16 cellular contexts compared by ENCODE assay signal in genomic region chr2:157247068-157247407, GRCh38. TPM values are rescaled to one million over a fixed set of nuclear protein-coding genes. Genes with fewer than 3 reads are reported as not detected.
DNase-seq lines count a peak whose midpoint lies in the region; ATAC-seq and TF ChIP-seq lines count a peak whose summit lies in the region.
"Had no signal": no experiment of that assay in that cellular context is flagged by ENCODE, and none has a peak within 500 bp of the region (broad histone marks: within the 10 kb centered on the region; RNA-seq: fewer than 3 reads in every experiment).

No MANE protein-coding gene starts in this region.

- H3K4me3 ChIP-seq in adipocyte (ENCODE audit: low read length): peak overlapping the region; percentile 10
- H3K4me3 ChIP-seq in hepatocyte: no peak overlapping the region
- no peak overlapping the region for H3K4me3 ChIP-seq in coronary artery
- H3K4me3 ChIP-seq: gastrocnemius medialis, left ventricle myocardium inferior, right lobe of liver had no signal

- H3K27ac ChIP-seq in hepatocyte (peak overlapping the region; percentile 90), coronary artery (no peak overlapping the region)
- H3K27ac ChIP-seq: 22Rv1, gastrocnemius medialis, left ventricle myocardium inferior, right lobe of liver had no signal

- H3K9me2 ChIP-seq in hepatocyte (replicated peaks; ENCODE audit: insufficient read depth): no peaks in the 10 kb centered on the region

- intact Hi-C loops in activated CD4-positive, alpha-beta T cell treated with anti-CD3 and anti-CD28 coated beads for 36 hours (cut with DNase I, micrococcal nuclease): no loop called here
- intact Hi-C loops in activated CD4-positive, alpha-beta T cell treated with anti-CD3 and anti-CD28 coated beads, Interleukin-2, amount 10 ng/mL, durations not matched to agents 24 days and 14 days (cut with micrococcal nuclease): no loop called here

- H3K4me1 ChIP-seq in adipocyte (ENCODE audit: control insufficient read depth, insufficient read depth, low read length): peaks cover 16% of the 10 kb centered on the region
- H3K4me1 ChIP-seq in hepatocyte (ENCODE audit: insufficient read depth): peaks cover 12% of the 10 kb centered on the region
- H3K4me1 ChIP-seq: gastrocnemius medialis, left ventricle myocardium inferior, right lobe of liver had no signal

- WGBS in hepatocyte (ENCODE audit: low lambda C conversion rate, missing lambda C conversion rate): 95% methylated on average over 2 of the region's 2 CpGs

- H4K20me1 ChIP-seq in hepatocyte (ENCODE audit: insufficient read depth, poor library complexity, severe bottlenecking): no peaks in the 10 kb centered on the region

- H3K36me3 Mint-ChIP-seq in activated CD4-positive, alpha-beta T cell treated with anti-CD3 and anti-CD28 coated beads for 36 hours (ENCODE audit: low read depth): no peaks in the 10 kb centered on the region
- no peaks in the 10 kb centered on the region for H3K36me3 Mint-ChIP-seq in activated CD4-positive, alpha-beta T cell treated with anti-CD3 and anti-CD28 coated beads, Interleukin-2, amount 10 ng/mL, durations not matched to agents 24 days and 14 days (ENCODE audit: low read depth)

- H3K4me2 ChIP-seq in hepatocyte: no peak overlapping the region

- peak overlapping the region; percentile 1 for H3K27ac Mint-ChIP-seq in activated CD4-positive, alpha-beta T cell treated with anti-CD3 and anti-CD28 coated beads for 36 hours
- no peak overlapping the region for H3K27ac Mint-ChIP-seq in activated CD4-positive, alpha-beta T cell treated with anti-CD3 and anti-CD28 coated beads, Interleukin-2, amount 10 ng/mL, durations not matched to agents 24 days and 14 days

- H3K4me1 Mint-ChIP-seq in activated CD4-positive, alpha-beta T cell treated with anti-CD3 and anti-CD28 coated beads for 36 hours: peaks cover 24% of the 10 kb centered on the region
- peaks cover 10% of the 10 kb centered on the region for H3K4me1 Mint-ChIP-seq in activated CD4-positive, alpha-beta T cell treated with anti-CD3 and anti-CD28 coated beads, Interleukin-2, amount 10 ng/mL, durations not matched to agents 24 days and 14 days

- no peaks in the 10 kb centered on the region for H3K36me3 ChIP-seq in adipocyte (ENCODE audit: control insufficient read depth, insufficient read depth, low read length, severe bottlenecking)
- H3K36me3 ChIP-seq in hepatocyte (replicated peaks; ENCODE audit: insufficient read depth, low read depth): no peaks in the 10 kb centered on the region
- H3K36me3 ChIP-seq: gastrocnemius medialis, left ventricle myocardium inferior, right lobe of liver had no signal

- TF ChIP-seq CTCF in hepatocyte (IDR thresholded peaks at IDR 0.05; ENCODE audit: poor library complexity) (no peak), coronary artery (IDR thresholded peaks at IDR 0.05) (no peak)

- no peak overlapping the region for H2AFZ ChIP-seq in hepatocyte

- H3K9me3 ChIP-seq in adipocyte (ENCODE audit: control insufficient read depth, low read length) (no peaks in the 10 kb centered on the region), hepatocyte (ENCODE audit: low read depth) (no peaks in the 10 kb centered on the region)
- H3K9me3 ChIP-seq: gastrocnemius medialis, left ventricle myocardium inferior, right lobe of liver had no signal

- H3K4me3 Mint-ChIP-seq in activated CD4-positive, alpha-beta T cell treated with anti-CD3 and anti-CD28 coated beads for 36 hours: no peak overlapping the region
- no peak overlapping the region for H3K4me3 Mint-ChIP-seq in activated CD4-positive, alpha-beta T cell treated with anti-CD3 and anti-CD28 coated beads, Interleukin-2, amount 10 ng/mL, durations not matched to agents 24 days and 14 days

- CTCF ChIA-PET in activated CD4-positive, alpha-beta T cell treated with anti-CD3 and anti-CD28 coated beads for 36 hours (lab: Charles Lee): no interaction called here

- POLR2A ChIA-PET in activated CD4-positive, alpha-beta T cell treated with anti-CD3 and anti-CD28 coated beads for 36 hours (lab: Charles Lee): interaction anchor here (0.6 to 1.4 kb wide), 3 partner anchors 9 to 915 kb away, joined by 3 to 5 read pairs (median 3); partner anchors contain the start of gene NR4A2

- no peaks in the 10 kb centered on the region for H3K79me2 ChIP-seq in hepatocyte

- peak overlapping the region; percentile 53 for H3K9ac ChIP-seq in adipocyte (ENCODE audit: low read length)

- H3K27me3 Mint-ChIP-seq in activated CD4-positive, alpha-beta T cell treated with anti-CD3 and anti-CD28 coated beads for 36 hours: peaks cover 20% of the 10 kb centered on the region
- peaks cover 16% of the 10 kb centered on the region for H3K27me3 Mint-ChIP-seq in activated CD4-positive, alpha-beta T cell treated with anti-CD3 and anti-CD28 coated beads, Interleukin-2, amount 10 ng/mL, durations not matched to agents 24 days and 14 days

- H3K27me3 ChIP-seq in adipocyte (replicated peaks; ENCODE audit: control insufficient read depth, insufficient read depth, low read length) (no peaks in the 10 kb centered on the region), hepatocyte (no peaks in the 10 kb centered on the region)
- H3K27me3 ChIP-seq: gastrocnemius medialis, right lobe of liver had no signal

- ATAC-seq in activated CD4-positive, alpha-beta T cell treated with anti-CD3 and anti-CD28 coated beads for 36 hours: no peak
- no peak for ATAC-seq in HG03442 (IDR thresholded peaks at IDR 0.05; ENCODE audit: unreplicated experiment)
- no peak for ATAC-seq in HG02840 (IDR thresholded peaks at IDR 0.05; ENCODE audit: low FRiP score, unreplicated experiment)
- ATAC-seq: gastrocnemius medialis, right lobe of liver had no signal

- no peaks in the 10 kb centered on the region for H3K9me3 Mint-ChIP-seq in activated CD4-positive, alpha-beta T cell treated with anti-CD3 and anti-CD28 coated beads for 36 hours (ENCODE audit: low read depth)
- H3K9me3 Mint-ChIP-seq in activated CD4-positive, alpha-beta T cell treated with anti-CD3 and anti-CD28 coated beads, Interleukin-2, amount 10 ng/mL, durations not matched to agents 24 days and 14 days: no peaks in the 10 kb centered on the region

- DNase-seq in activated CD4-positive, alpha-beta T cell treated with anti-CD3 and anti-CD28 coated beads for 36 hours: no peak
- no peak for DNase-seq in activated CD4-positive, alpha-beta T cell treated with anti-CD3 and anti-CD28 coated beads, Interleukin-2, amount 10 ng/mL, durations not matched to agents 24 days and 14 days
- DNase-seq in adipocyte (ENCODE audit: low read depth) (no peak), hepatocyte (ENCODE audit: low spot score) (no peak), coronary artery (ENCODE audit: low spot score) (no peak), NCI-H82 treated with DMSO at 0.1 percent for 48 hours (lab: John Stamatoyannopoulos, UW; ENCODE audit: unreplicated experiment) (no peak)
- DNase-seq: activated CD8-positive, alpha-beta memory T cell treated with anti-CD3 and anti-CD28 coated beads, Interleukin-2, amount 50 U/mL, for 48 hours; activated gamma-delta T cell treated with Interleukin-2 at 50 U/mL for 16 hours; gastrocnemius medialis; left ventricle myocardium inferior; NCI-H1417 treated with DMSO at 0.1 percent for 48 hours; NCI-H526; right lobe of liver had no signal

RNA-seq across cellular contexts. Expression of gene GALNT5, which starts 10.5 kb away (rescaled TPM):
- total RNA-seq in activated CD4-positive, alpha-beta T cell treated with anti-CD3 and anti-CD28 coated beads for 36 hours: under 1 TPM in 1 of 2 experiments, not detected in 1; 0.04 TPM
- not detected in 2 replicates for total RNA-seq in activated CD4-positive, alpha-beta T cell treated with anti-CD3 and anti-CD28 coated beads, Interleukin-2, amount 10 ng/mL, durations not matched to agents 24 days and 14 days
- 13.9 and 16.3 TPM in 2 replicates for total RNA-seq in hepatocyte
- 5.9 and 6.0 TPM in 2 replicates for polyA plus RNA-seq in hepatocyte

Comparison
In these comparisons a context has a peak if more than half of its experiments do, and no peak if none do; other contexts are left out.
1. RNA of gene GALNT5, which starts 10.5 kb away (total RNA-seq): 13.9 to 16.3 TPM in hepatocyte; 0.04 TPM in activated CD4-positive, alpha-beta T cell treated with anti-CD3 and anti-CD28 coated beads for 36 hours and not detected in activated CD4-positive, alpha-beta T cell treated with anti-CD3 and anti-CD28 coated beads, Interleukin-2, amount 10 ng/mL, durations not matched to agents 24 days and 14 days; every median in the first group is over 10 times any median in the second.